ENCODE assay signal across 1 cellular context in the genomic region with DNA sequence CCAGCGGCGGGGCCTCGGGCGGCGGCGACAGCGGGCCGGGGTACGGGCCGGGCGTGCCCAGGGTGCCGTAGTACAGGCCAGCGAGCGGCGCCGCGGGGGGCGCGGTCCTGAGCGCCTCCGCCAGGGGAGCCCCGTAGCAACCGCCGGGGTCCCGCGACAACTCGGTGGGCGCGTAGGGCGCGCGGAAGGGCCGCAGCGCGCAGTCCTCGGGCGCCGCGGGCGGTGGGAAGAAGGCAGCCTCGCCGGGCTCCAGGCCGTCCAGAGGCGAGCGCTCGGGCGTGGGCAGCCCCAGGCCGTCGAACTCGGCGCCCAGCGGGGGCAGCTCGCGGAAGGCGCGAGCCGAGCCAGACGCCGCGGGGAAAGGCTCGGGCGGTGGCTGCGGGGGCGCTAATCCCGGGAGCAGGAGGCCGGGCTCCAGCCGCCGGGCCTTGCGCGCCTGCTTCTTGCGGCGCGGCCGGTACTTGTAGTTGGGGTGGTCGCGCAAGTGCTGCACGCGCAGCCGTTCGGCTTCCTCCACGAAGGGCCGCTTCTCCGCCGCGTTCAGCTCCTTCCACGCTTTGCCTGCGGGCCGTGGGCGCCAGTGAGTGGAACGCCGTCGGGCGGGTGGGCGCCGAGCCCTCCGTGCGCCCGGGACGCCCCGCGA.
TF ChIP-seq lines count a peak whose summit lies in the region.

No MANE protein-coding gene starts in this region.

TF ChIP-seq in K562, 482 proteins besides CTCF, POLR2A, EP300 and RAD21 (continued from another document):
- TF ChIP-seq, protein P1, sequence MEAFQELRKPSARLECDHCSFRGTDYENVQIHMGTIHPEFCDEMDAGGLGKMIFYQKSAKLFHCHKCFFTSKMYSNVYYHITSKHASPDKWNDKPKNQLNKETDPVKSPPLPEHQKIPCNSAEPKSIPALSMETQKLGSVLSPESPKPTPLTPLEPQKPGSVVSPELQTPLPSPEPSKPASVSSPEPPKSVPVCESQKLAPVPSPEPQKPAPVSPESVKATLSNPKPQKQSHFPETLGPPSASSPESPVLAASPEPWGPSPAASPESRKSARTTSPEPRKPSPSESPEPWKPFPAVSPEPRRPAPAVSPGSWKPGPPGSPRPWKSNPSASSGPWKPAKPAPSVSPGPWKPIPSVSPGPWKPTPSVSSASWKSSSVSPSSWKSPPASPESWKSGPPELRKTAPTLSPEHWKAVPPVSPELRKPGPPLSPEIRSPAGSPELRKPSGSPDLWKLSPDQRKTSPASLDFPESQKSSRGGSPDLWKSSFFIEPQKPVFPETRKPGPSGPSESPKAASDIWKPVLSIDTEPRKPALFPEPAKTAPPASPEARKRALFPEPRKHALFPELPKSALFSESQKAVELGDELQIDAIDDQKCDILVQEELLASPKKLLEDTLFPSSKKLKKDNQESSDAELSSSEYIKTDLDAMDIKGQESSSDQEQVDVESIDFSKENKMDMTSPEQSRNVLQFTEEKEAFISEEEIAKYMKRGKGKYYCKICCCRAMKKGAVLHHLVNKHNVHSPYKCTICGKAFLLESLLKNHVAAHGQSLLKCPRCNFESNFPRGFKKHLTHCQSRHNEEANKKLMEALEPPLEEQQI (IDR thresholded peaks at IDR 0.05): no peak
- TF ChIP-seq, protein P2, sequence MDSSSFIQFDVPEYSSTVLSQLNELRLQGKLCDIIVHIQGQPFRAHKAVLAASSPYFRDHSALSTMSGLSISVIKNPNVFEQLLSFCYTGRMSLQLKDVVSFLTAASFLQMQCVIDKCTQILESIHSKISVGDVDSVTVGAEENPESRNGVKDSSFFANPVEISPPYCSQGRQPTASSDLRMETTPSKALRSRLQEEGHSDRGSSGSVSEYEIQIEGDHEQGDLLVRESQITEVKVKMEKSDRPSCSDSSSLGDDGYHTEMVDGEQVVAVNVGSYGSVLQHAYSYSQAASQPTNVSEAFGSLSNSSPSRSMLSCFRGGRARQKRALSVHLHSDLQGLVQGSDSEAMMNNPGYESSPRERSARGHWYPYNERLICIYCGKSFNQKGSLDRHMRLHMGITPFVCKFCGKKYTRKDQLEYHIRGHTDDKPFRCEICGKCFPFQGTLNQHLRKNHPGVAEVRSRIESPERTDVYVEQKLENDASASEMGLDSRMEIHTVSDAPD (CRISPR knock-in tag; IDR thresholded peaks at IDR 0.05): no peak
- TF ChIP-seq, protein P3, sequence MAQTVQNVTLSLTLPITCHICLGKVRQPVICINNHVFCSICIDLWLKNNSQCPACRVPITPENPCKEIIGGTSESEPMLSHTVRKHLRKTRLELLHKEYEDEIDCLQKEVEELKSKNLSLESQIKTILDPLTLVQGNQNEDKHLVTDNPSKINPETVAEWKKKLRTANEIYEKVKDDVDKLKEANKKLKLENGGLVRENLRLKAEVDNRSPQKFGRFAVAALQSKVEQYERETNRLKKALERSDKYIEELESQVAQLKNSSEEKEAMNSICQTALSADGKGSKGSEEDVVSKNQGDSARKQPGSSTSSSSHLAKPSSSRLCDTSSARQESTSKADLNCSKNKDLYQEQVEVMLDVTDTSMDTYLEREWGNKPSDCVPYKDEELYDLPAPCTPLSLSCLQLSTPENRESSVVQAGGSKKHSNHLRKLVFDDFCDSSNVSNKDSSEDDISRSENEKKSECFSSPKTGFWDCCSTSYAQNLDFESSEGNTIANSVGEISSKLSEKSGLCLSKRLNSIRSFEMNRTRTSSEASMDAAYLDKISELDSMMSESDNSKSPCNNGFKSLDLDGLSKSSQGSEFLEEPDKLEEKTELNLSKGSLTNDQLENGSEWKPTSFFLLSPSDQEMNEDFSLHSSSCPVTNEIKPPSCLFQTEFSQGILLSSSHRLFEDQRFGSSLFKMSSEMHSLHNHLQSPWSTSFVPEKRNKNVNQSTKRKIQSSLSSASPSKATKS (CRISPR knock-in tag; IDR thresholded peaks at IDR 0.05): no peak
